Comparison of ENCODE assay signal across 27 cellular contexts in the genomic region with DNA sequence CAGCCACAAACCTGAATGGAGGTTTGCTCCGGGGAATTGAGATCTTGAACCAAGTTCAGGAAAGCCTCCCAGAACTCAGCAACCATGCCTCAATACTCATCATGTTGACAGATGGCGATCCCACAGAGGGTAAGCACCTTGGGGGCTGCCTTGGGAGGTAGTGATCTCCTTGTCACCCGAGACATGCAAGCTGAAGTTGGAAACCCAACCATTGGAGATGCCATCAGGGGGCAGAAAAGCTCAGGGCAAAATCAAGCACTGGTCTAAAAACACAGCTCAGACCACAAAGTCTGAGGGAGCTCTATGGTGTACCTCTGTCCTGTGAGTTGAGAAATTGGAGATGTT. TPM values are rescaled to one million over a fixed set of nuclear protein-coding genes. Genes with fewer than 3 reads are reported as not detected.
DNase-seq lines count a peak whose midpoint lies in the region; ATAC-seq, FAIRE-seq and TF ChIP-seq lines count a peak whose summit lies in the region.
"Had no signal": no experiment of that assay in that cellular context is flagged by ENCODE, and none has a peak within 500 bp of the region (broad histone marks: within the 10 kb centered on the region; RNA-seq: fewer than 3 reads in every experiment).

No MANE protein-coding gene starts in this region.

- no peak for FAIRE-seq in GM19239 (lab: Jason Lieb, UNC)
- FAIRE-seq: RCC 7860 had no signal

- H3K9me3 ChIP-seq in gastrocnemius medialis, result no peaks in the 10 kb centered on the region
- H3K9me3 ChIP-seq: BE2C, Caco-2 had no signal

- ATAC-seq in gastrocnemius medialis, result no peak
- no peak for ATAC-seq in HG03342 (IDR thresholded peaks at IDR 0.05; ENCODE audit: unreplicated experiment)
- ATAC-seq: Right ventricle myocardium inferior had no signal

- no peaks in the 10 kb centered on the region for H3K36me3 ChIP-seq in gastrocnemius medialis
- H3K36me3 ChIP-seq: BE2C had no signal

- TF ChIP-seq CTCF in fibroblast of the aortic adventitia (IDR thresholded peaks at IDR 0.05; ENCODE audit: insufficient read depth, low read length) (peak; percentile 16), gastrocnemius medialis (IDR thresholded peaks at IDR 0.05 in 4 of 5, conservative IDR thresholded peaks at IDR 0.05 in 1 of 5) (no peak)

- in situ Hi-C loops in gastrocnemius medialis (cut with MboI; ENCODE audit: low sequenced_read_pairs in 4 of 4), result no loop called here

- peak; percentile 4 for DNase-seq in activated CD8-positive, alpha-beta memory T cell treated with anti-CD3 and anti-CD28 coated beads, Interleukin-2, amount 50 U/mL, for 4 hours
- no peak for DNase-seq in activated CD8-positive, alpha-beta memory T cell treated with anti-CD3 and anti-CD28 coated beads, Interleukin-2, amount 50 U/mL, for 48 hours
- DNase-seq in EH (ENCODE audit: low read depth), result peak; percentile 6
- peak; percentile 5 for DNase-seq in fibroblast of the aortic adventitia (ENCODE audit: low read depth)
- peak; percentile 1 to 8 for DNase-seq in gastrocnemius medialis
- no peak for DNase-seq in activated CD4-positive, alpha-beta T cell treated with anti-CD3 and anti-CD28 coated beads for 1 hour
- DNase-seq in GM19239 (ENCODE audit: insufficient read length, low spot score), result no peak
- DNase-seq: BE2C, GDM1, HFFc6, IMR-90, NCI-H1092 treated with DMSO at 0.1 percent for 48 hours, NCI-H146, NCI-H2029 treated with DMSO at 0.1 percent for 48 hours, NCI-H2171, NCI-H446 treated with DMSO at 0.1 percent for 48 hours had no signal

- no peak overlapping the region for H3K27ac ChIP-seq in gastrocnemius medialis
- H3K27ac ChIP-seq: HL-60 had no signal

- intact Hi-C loops in gastrocnemius medialis (cut with DNase I; ENCODE audit: low total_unique reads), result no loop called here

- TF ChIP-seq POLR2A in gastrocnemius medialis (IDR thresholded peaks at IDR 0.05), result no peak

- H3K4me3 ChIP-seq in fibroblast of the aortic adventitia (ENCODE audit: low read depth, low read length), result no peak overlapping the region
- no peak overlapping the region for H3K4me3 ChIP-seq in gastrocnemius medialis

- no peaks in the 10 kb centered on the region for H3K27me3 ChIP-seq in gastrocnemius medialis
- H3K27me3 ChIP-seq: BE2C had no signal

- no peaks in the 10 kb centered on the region for H3K4me1 ChIP-seq in gastrocnemius medialis
- H3K4me1 ChIP-seq: BE2C, Caco-2 had no signal

RNA-seq across cellular contexts. Expression of gene ITIH1, which starts 5.8 kb away (rescaled TPM):
- total RNA-seq in fibroblast of the aortic adventitia (ENCODE audit: low replicate concordance) (1.3 TPM in 1 of 2 replicates, not detected in the other), gastrocnemius medialis (1 to 10 TPM in 1 of 4 donors, under 1 TPM in 1, not detected in 2; 0.72 to 2.1 TPM)
- total RNA-seq: A172; Caco-2; CD4-positive, alpha-beta T cell; H7; HFFc6; HT1080; IMR-90; M059J; OCI-LY7; Right ventricle myocardium inferior had no signal

RNA-seq across cellular contexts. Expression of gene ITIH3, which starts 11.4 kb away (rescaled TPM):
- total RNA-seq in fibroblast of the aortic adventitia (ENCODE audit: low replicate concordance) (under 0.01 and 0.49 TPM in 2 replicates), gastrocnemius medialis (1 to 10 TPM in 2 of 4 donors, under 1 TPM in 2; 0.66 to 3.1 (median 1.5) TPM)
- total RNA-seq: CD4-positive, alpha-beta T cell; H7; M059J; OCI-LY7 had no signal

RNA-seq across cellular contexts. Expression of gene NEK4, which starts 12.4 kb away (rescaled TPM):
- 3.6 and 28.2 TPM in 2 replicates for total RNA-seq in fibroblast of the aortic adventitia (ENCODE audit: low replicate concordance)
- 10 to 100 TPM; 16.4 to 25.6 (median 22.4) TPM for total RNA-seq in gastrocnemius medialis

RNA-seq across cellular contexts. Expression of gene ITIH4, which starts 47.3 kb away (rescaled TPM):
- total RNA-seq in fibroblast of the aortic adventitia (ENCODE audit: low replicate concordance) (0.36 TPM in 1 of 2 replicates, not detected in the other), gastrocnemius medialis (10 to 100 TPM in 3 of 4 donors, 1 to 10 TPM in 1; 3.5 to 20.4 (median 12.7) TPM)
- total RNA-seq: HT1080 had no signal

RNA-seq across cellular contexts. Expression of gene MUSTN1, which starts 51.6 kb away (rescaled TPM):
- total RNA-seq in fibroblast of the aortic adventitia (ENCODE audit: low replicate concordance) (not detected in 2 replicates), gastrocnemius medialis (1,000 to 10,000 TPM in 1 of 4 donors, 100 to 1,000 TPM in 3; 218 to 2,149 (median 412) TPM)
- total RNA-seq: HT1080, IMR-90 had no signal

Comparison
In these comparisons a context has a peak if more than half of its experiments do, and no peak if none do; other contexts are left out.
1. DNase-seq: peak in activated CD8-positive, alpha-beta memory T cell treated with anti-CD3 and anti-CD28 coated beads, Interleukin-2, amount 50 U/mL, for 4 hours (single experiment), EH (single experiment), fibroblast of the aortic adventitia (single experiment) and gastrocnemius medialis (2 of 2); none in activated CD8-positive, alpha-beta memory T cell treated with anti-CD3 and anti-CD28 coated beads, Interleukin-2, amount 50 U/mL, for 48 hours (single experiment), activated CD4-positive, alpha-beta T cell treated with anti-CD3 and anti-CD28 coated beads for 1 hour (single experiment) and GM19239 (single experiment).